In genomic region chr14:104031384-104031783, GRCh38 we compare ENCODE assay signal across 13 cellular contexts. TPM values are rescaled to one million over a fixed set of nuclear protein-coding genes. Genes with fewer than 3 reads are reported as not detected.
"Had no signal": no experiment of that assay in that cellular context is flagged by ENCODE, and none has a peak within 500 bp of the region (broad histone marks: within the 10 kb centered on the region; RNA-seq: fewer than 3 reads in every experiment).

No MANE protein-coding gene starts in this region.

- DNase-seq: activated CD4-positive, alpha-beta T cell treated with anti-CD3 and anti-CD28 coated beads for 1 hour; activated gamma-delta T cell treated with Interleukin-2 at 50 U/mL for 16 hours; dermis blood vessel endothelial cell; effector memory CD8-positive, alpha-beta T cell; esophagus squamous epithelium; islet precursor cell; left colon; nephron progenitor cell; stimulated activated CD4-positive, alpha-beta T cell treated with anti-CD3 and anti-CD28 coated beads, Interleukin-2, amount 100 ng/mL, for 24 hours; stimulated activated naive CD4-positive, alpha-beta T cell treated with Interleukin-2 at 50 U/mL for 16 hours; tibial artery had no signal

- H3K4me1 ChIP-seq: esophagus squamous epithelium, tibial artery had no signal

- ATAC-seq: effector memory CD8-positive, alpha-beta T cell; left colon had no signal

- H3K9me3 ChIP-seq: esophagus squamous epithelium, tibial artery had no signal

- H3K27ac ChIP-seq: esophagus squamous epithelium, tibial artery had no signal

- H3K27me3 ChIP-seq: tibial artery had no signal

- H3K4me3 ChIP-seq: esophagus squamous epithelium, tibial artery had no signal

RNA-seq across cellular contexts. Expression of gene ASPG, which starts 54.1 kb away (rescaled TPM):
- total RNA-seq: dermis blood vessel endothelial cell, lung microvascular endothelial cell, myocyte had no signal
